In the genomic region with DNA sequence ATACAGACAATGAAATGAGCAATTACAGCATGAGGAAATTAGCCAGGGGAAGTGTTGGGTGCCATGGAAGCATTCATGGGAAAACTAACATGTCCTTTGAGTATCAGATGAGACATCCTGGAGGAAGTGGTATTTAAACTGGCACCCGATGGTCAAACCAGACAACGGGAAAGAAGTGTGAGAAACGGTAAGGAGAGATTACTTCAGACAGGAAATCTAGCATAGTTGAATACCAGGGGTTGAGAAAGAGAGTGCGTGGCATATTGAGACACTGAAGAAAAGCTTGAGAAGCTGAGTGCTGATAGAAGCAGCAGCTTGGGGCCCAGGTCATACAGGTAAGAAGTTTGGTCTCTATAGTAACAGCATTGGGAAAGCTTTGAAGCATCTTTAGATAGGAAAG, we compare ENCODE assay signal across 30 cellular contexts.
"Had no signal": no experiment of that assay in that cellular context is flagged by ENCODE, and none has a peak within 500 bp of the region (broad histone marks: within the 10 kb centered on the region; RNA-seq: fewer than 3 reads in every experiment).

No MANE protein-coding gene starts in this region.

- H3K36me3 ChIP-seq: adrenal gland, ascending aorta, breast epithelium, cardiac muscle cell had no signal

- H3K4me1 ChIP-seq: adrenal gland, ascending aorta, body of pancreas, breast epithelium had no signal

- H3K27me3 ChIP-seq: adrenal gland, ascending aorta, body of pancreas, breast epithelium, cardiac muscle cell had no signal

- DNase-seq: activated effector memory CD4-positive, alpha-beta T cell treated with anti-CD3 and anti-CD28 coated beads, Interleukin-2, amount 50 U/mL, for 16 hours; activated effector memory CD4-positive, alpha-beta T cell treated with Interleukin-2 at 50 U/mL for 16 hours; activated gamma-delta T cell; activated gamma-delta T cell treated with Interleukin-2 at 50 U/mL for 16 hours; activated naive CD4-positive, alpha-beta T cell; activated naive CD4-positive, alpha-beta T cell treated with anti-CD3 and anti-CD28 coated beads for 36 hours; activated naive CD4-positive, alpha-beta T cell treated with anti-CD3 and anti-CD28 coated beads, Interleukin-2, amount 10 ng/mL, durations not matched to agents 7 days and 5 days; activated naive CD4-positive, alpha-beta T cell treated with anti-CD3 and anti-CD28 coated beads, Interleukin-2, amount 50 U/mL, for 16 hours; activated naive CD4-positive, alpha-beta T cell treated with Interleukin-2 at 50 U/mL for 16 hours; activated naive CD8-positive, alpha-beta T cell treated with anti-CD3 and anti-CD28 coated beads for 36 hours; activated naive CD8-positive, alpha-beta T cell treated with anti-CD3 and anti-CD28 coated beads, Interleukin-2, amount 10 ng/mL, durations not matched to agents 7 days and 5 days; activated naive CD8-positive, alpha-beta T cell treated with anti-CD3 and anti-CD28 coated beads, Interleukin-2, amount 50 U/mL, for 24 hours; activated T-cell treated with anti-CD3 and anti-CD28 coated beads, Interleukin-2, amount 50 U/mL, for 24 hours; activated T-cell treated with anti-CD3 and anti-CD28 coated beads, Interleukin-2, amount 50 U/mL, for 4 hours; activated T-cell treated with anti-CD3 and anti-CD28 coated beads, Interleukin-2, amount 50 U/mL, for 48 hours; activated T-cell treated with anti-CD3 and anti-CD28 coated beads, Interleukin-2, amount 50 U/mL, for 72 hours; adrenal gland; amniotic stem cell; amygdala; anterior cingulate cortex; aorta; body of pancreas; caudate nucleus; central memory CD4-positive, alpha-beta T cell; cerebellar nuclear complex had no signal

- H3K9me3 ChIP-seq: adrenal gland, ascending aorta, body of pancreas, breast epithelium had no signal

- H3K4me3 ChIP-seq: adrenal gland, ascending aorta, body of pancreas, breast epithelium, cardiac muscle cell had no signal

- ATAC-seq: activated naive CD4-positive, alpha-beta T cell treated with anti-CD3 and anti-CD28 coated beads, Interleukin-2, amount 50 U/mL, for 72 hours; activated naive CD8-positive, alpha-beta T cell treated with anti-CD3 and anti-CD28 coated beads, Interleukin-2, amount 50 U/mL, for 24 hours; activated T-cell treated with anti-CD3 and anti-CD28 coated beads, Interleukin-2, amount 50 U/mL, for 4 hours; activated T-cell treated with anti-CD3 and anti-CD28 coated beads, Interleukin-2, amount 50 U/mL, for 72 hours; activated T-helper 17 cell treated with anti-CD3 and anti-CD28 coated beads, Interleukin-2, amount 50 U/mL, for 72 hours; body of pancreas had no signal

- H3K27ac ChIP-seq: adrenal gland, ascending aorta, body of pancreas, breast epithelium, cardiac muscle cell had no signal
